In genomic region chr2:182821172-182821571, GRCh38 we compare ENCODE assay signal across 18 cellular contexts. TPM values are rescaled to one million over a fixed set of nuclear protein-coding genes. Genes with fewer than 3 reads are reported as not detected.
DNase-seq lines count a peak whose midpoint lies in the region; FAIRE-seq and TF ChIP-seq lines count a peak whose summit lies in the region.
"Had no signal": no experiment of that assay in that cellular context is flagged by ENCODE, and none has a peak within 500 bp of the region (broad histone marks: within the 10 kb centered on the region; RNA-seq: fewer than 3 reads in every experiment).

No MANE protein-coding gene starts in this region.

- intact Hi-C loops in dorsolateral prefrontal cortex (cut with DNase I), result no loop called here

- FAIRE-seq in bronchial epithelial cell (lab: Jason Lieb, UNC), result no peak
- FAIRE-seq: A204.1 had no signal

- no peak overlapping the region for H3K4me3 ChIP-seq in bronchial epithelial cell (ENCODE audit: low read depth, low read length)
- H3K4me3 ChIP-seq in dorsolateral prefrontal cortex, result no peak overlapping the region
- H3K4me3 ChIP-seq: PC-9 had no signal

- H3K27me3 ChIP-seq in bronchial epithelial cell (ENCODE audit: control insufficient read depth, insufficient read depth, low read length) (no peaks in the 10 kb centered on the region), dorsolateral prefrontal cortex (peaks cover 0 to 5% (median 0%) of the 10 kb centered on the region in 45 donors)

- DNase-seq in NCI-H82 (lab: John Stamatoyannopoulos, UW) (peak; percentile 26), NCI-H82 treated with DMSO at 0.1 percent for 48 hours (lab: John Stamatoyannopoulos, UW; ENCODE audit: unreplicated experiment) (no peak), M059J (ENCODE audit: low read depth) (peak; percentile 9), bronchial epithelial cell (ENCODE audit: low read depth) (peak; percentile 67), kidney tubule cell (ENCODE audit: low spot score) (peak; percentile 8), dorsolateral prefrontal cortex (no peak), AG08395 (ENCODE audit: low spot score) (no peak)
- DNase-seq in activated CD4-positive, alpha-beta T cell treated with anti-CD3 and anti-CD28 coated beads, Interleukin-2, amount 50 U/mL, for 4 hours, result no peak
- DNase-seq: Caco-2, GF-D8, KG1, NCI-H1417, NCI-H1930, NCI-H2171, NCI-H446 treated with DMSO at 0.1 percent for 48 hours, PC-9, Right ventricle myocardium superior had no signal

- no peak overlapping the region for H3K27ac ChIP-seq in dorsolateral prefrontal cortex
- H3K27ac ChIP-seq: PC-9 had no signal

- H3K36me3 ChIP-seq in bronchial epithelial cell (ENCODE audit: control insufficient read depth, insufficient read depth, low read length), result no peaks in the 10 kb centered on the region

- TF ChIP-seq CTCF in bronchial epithelial cell (IDR thresholded peaks at IDR 0.05; ENCODE audit: insufficient read depth, low read length, severe bottlenecking) (no peak), dorsolateral prefrontal cortex (IDR thresholded peaks at IDR 0.05 in 54 of 56, conservative IDR thresholded peaks at IDR 0.05 in 2 of 56; ENCODE audit: low read depth in 1 of 56, partially characterized antibody in 56 of 56) (no peak)

RNA-seq across cellular contexts. Expression of gene FRZB, which starts 45.3 kb away (rescaled TPM):
- total RNA-seq in M059J (2014; rRNA removed; shearing (Covaris generic)), result 0.10 and 0.71 TPM in 2 replicates
- 0.26 and 0.38 TPM in 2 replicates for total RNA-seq in bronchial epithelial cell
- total RNA-seq in dorsolateral prefrontal cortex, result 10 to 100 TPM in 25 of 120 experiments, 1 to 10 TPM in 95; 1.1 to 55.4 (median 4.8) TPM
- total RNA-seq: Caco-2 had no signal

Comparison
In these comparisons a context has a peak if more than half of its experiments do, and no peak if none do; other contexts are left out.
1. DNase-seq: peak in NCI-H82 (single experiment), M059J (single experiment), bronchial epithelial cell (single experiment) and kidney tubule cell (single experiment); none in NCI-H82 treated with DMSO at 0.1 percent for 48 hours (single experiment), activated CD4-positive, alpha-beta T cell treated with anti-CD3 and anti-CD28 coated beads, Interleukin-2, amount 50 U/mL, for 4 hours (0 of 2), dorsolateral prefrontal cortex (0 of 10) and AG08395 (single experiment).